Comparison of ENCODE assay signal across 8 cellular contexts in the genomic region with DNA sequence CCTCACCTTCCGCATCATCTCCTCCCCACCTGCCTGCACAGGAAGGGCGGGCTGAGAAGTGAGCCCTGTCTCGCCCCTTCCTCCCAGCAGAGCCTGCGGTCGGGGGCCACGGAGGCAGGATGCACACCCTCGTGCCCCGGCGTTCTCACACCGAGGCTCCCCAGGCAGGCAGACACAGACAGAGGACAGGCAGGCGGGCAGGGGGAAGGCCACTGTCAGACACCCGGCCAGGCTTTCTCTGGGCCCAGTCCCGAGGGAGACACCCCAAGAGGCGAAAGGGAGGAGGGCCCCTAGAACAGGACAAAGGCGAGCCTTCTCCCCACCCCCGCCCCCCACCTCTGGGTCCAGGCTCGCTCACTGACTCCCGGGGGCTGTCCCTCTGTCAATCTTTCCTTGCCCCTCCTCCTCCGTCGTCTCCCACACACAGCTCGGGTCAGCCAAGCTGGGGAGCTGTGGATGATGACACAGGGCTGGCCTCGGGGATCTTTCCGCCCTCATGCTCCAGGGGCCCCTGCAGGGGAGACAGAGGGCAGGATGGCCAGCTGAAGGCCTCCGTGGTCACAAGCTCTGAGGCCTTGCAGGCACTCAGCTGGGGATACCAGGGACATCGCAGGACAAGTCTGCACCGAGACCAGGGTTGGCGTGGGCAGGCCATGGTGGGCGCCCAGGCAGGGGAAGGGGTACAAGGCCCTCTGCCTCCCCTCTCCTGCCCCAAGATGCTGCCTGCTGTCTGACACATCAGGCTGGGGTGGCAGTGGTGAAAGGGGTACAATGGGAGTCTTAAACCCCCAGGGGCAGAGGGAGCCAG. TPM values are rescaled to one million over a fixed set of nuclear protein-coding genes. Genes with fewer than 3 reads are reported as not detected.
DNase-seq lines count a peak whose midpoint lies in the region; ATAC-seq and TF ChIP-seq lines count a peak whose summit lies in the region.

No MANE protein-coding gene starts in this region.

- TF ChIP-seq CTCF in CD4-positive, alpha-beta T cell (IDR thresholded peaks at IDR 0.05) = no peak
- TF ChIP-seq CTCF in OCI-LY7 (conservative IDR thresholded peaks at IDR 0.05; ENCODE audit: low read length) = no peak

- H3K4me3 ChIP-seq in OCI-LY7 (ENCODE audit: low read depth, low read length, poor library complexity, severe bottlenecking) = peak overlapping the region; percentile 7
- no peak overlapping the region for H3K4me3 ChIP-seq in muscle layer of duodenum (ENCODE audit: low read depth in 1 of 2, low read length in 2 of 2)

- peak overlapping the region; percentile 68 for H2AFZ ChIP-seq in OCI-LY7 (ENCODE audit: low read length)

- intact Hi-C loops in CD4-positive, alpha-beta T cell (cut with DNase I, micrococcal nuclease) = loop anchor here (1.0 to 10.0 kb wide), 8 partner anchors 25 to 563 kb away; a partner anchor contains a TSS
- intact Hi-C loops in OCI-LY7 (cut with micrococcal nuclease; ENCODE audit: unreplicated experiment) (no loop called here), posterior vena cava (cut with DNase I) (no loop called here)

- peak overlapping the region; percentile 83 for H3K27ac ChIP-seq in CD4-positive, alpha-beta T cell (ENCODE audit: low read depth, low read length)
- H3K27ac ChIP-seq in OCI-LY7 (ENCODE audit: low read depth, low read length, poor library complexity, severe bottlenecking) = no peak overlapping the region
- peak overlapping the region; percentile 20 for H3K27ac ChIP-seq in muscle layer of duodenum (ENCODE audit: low read length)

- no peaks in the 10 kb centered on the region for H3K9me3 Mint-ChIP-seq in CD4-positive, alpha-beta T cell
- H3K9me3 Mint-ChIP-seq in activated naive CD8-positive, alpha-beta T cell treated with anti-CD3 and anti-CD28 coated beads for 36 hours = no peaks in the 10 kb centered on the region
- H3K9me3 Mint-ChIP-seq in stimulated activated memory B cell treated with anti-CD40 and anti-IgM and Interleukin-4, amounts not matched to agents 10 μg/mL and 1 μg/mL and 100 μg/mL, for 72 hours = no peaks in the 10 kb centered on the region

- no peaks in the 10 kb centered on the region for H4K20me1 ChIP-seq in OCI-LY7 (ENCODE audit: insufficient read depth, low read length)

- H3K4me1 Mint-ChIP-seq in CD4-positive, alpha-beta T cell (ENCODE audit: low read depth) = peaks cover 86% of the 10 kb centered on the region
- H3K4me1 Mint-ChIP-seq in activated naive CD8-positive, alpha-beta T cell treated with anti-CD3 and anti-CD28 coated beads for 36 hours = peaks cover 74% of the 10 kb centered on the region
- H3K4me1 Mint-ChIP-seq in stimulated activated memory B cell treated with anti-CD40 and anti-IgM and Interleukin-4, amounts not matched to agents 10 μg/mL and 1 μg/mL and 100 μg/mL, for 72 hours = peaks cover 96% of the 10 kb centered on the region

- no peaks in the 10 kb centered on the region for H3K9me2 ChIP-seq in OCI-LY7 (ENCODE audit: insufficient read depth, low read length)

- no TSS peak for BruUV-seq in OCI-LY7 (replicated peaks; lab: Mats Ljungman, UMichigan)

- H3K27me3 ChIP-seq in CD4-positive, alpha-beta T cell (ENCODE audit: control insufficient read depth, insufficient read depth, low read length) = no peaks in the 10 kb centered on the region
- H3K27me3 ChIP-seq in muscle layer of duodenum (ENCODE audit: low read depth, low read length) = no peaks in the 10 kb centered on the region

- H3K9me3 ChIP-seq in CD4-positive, alpha-beta T cell (ENCODE audit: control insufficient read depth, low read length) = no peaks in the 10 kb centered on the region
- H3K9me3 ChIP-seq in OCI-LY7 (ENCODE audit: low read length) = no peaks in the 10 kb centered on the region
- H3K9me3 ChIP-seq in muscle layer of duodenum (ENCODE audit: control insufficient read depth in 1 of 2, low read length in 2 of 2) = no peaks in the 10 kb centered on the region

- peak; percentile 69 to 82 (median 80) for DNase-seq in CD4-positive, alpha-beta T cell
- DNase-seq in OCI-LY7 (ENCODE audit: low spot score) = peak; percentile 63
- DNase-seq in activated naive CD8-positive, alpha-beta T cell treated with anti-CD3 and anti-CD28 coated beads for 36 hours = peak; percentile 87
- DNase-seq in NCI-H1105 treated with DMSO at 0.1 percent for 48 hours (lab: John Stamatoyannopoulos, UW) = no peak
- no peak for DNase-seq in posterior vena cava (ENCODE audit: low spot score)

- no peaks in the 10 kb centered on the region for H3K79me2 ChIP-seq in OCI-LY7 (ENCODE audit: insufficient read depth, low read depth, low read length)

- H3K27me3 Mint-ChIP-seq in CD4-positive, alpha-beta T cell = no peaks in the 10 kb centered on the region
- no peaks in the 10 kb centered on the region for H3K27me3 Mint-ChIP-seq in activated naive CD8-positive, alpha-beta T cell treated with anti-CD3 and anti-CD28 coated beads for 36 hours
- H3K27me3 Mint-ChIP-seq in stimulated activated memory B cell treated with anti-CD40 and anti-IgM and Interleukin-4, amounts not matched to agents 10 μg/mL and 1 μg/mL and 100 μg/mL, for 72 hours = no peaks in the 10 kb centered on the region

- H3K36me3 ChIP-seq in OCI-LY7 (ENCODE audit: insufficient read depth, low read length) (no peaks in the 10 kb centered on the region), muscle layer of duodenum (ENCODE audit: control insufficient read depth in 1 of 2, insufficient read depth in 2 of 2, low read length in 2 of 2) (no peaks in the 10 kb centered on the region)

- peak overlapping the region; percentile 95 for H3K4me3 Mint-ChIP-seq in CD4-positive, alpha-beta T cell
- peak overlapping the region; percentile 90 for H3K4me3 Mint-ChIP-seq in activated naive CD8-positive, alpha-beta T cell treated with anti-CD3 and anti-CD28 coated beads for 36 hours
- peak overlapping the region; percentile 87 for H3K4me3 Mint-ChIP-seq in stimulated activated memory B cell treated with anti-CD40 and anti-IgM and Interleukin-4, amounts not matched to agents 10 μg/mL and 1 μg/mL and 100 μg/mL, for 72 hours

- POLR2A ChIA-PET in CD4-positive, alpha-beta T cell (lab: Charles Lee) = interaction anchor here (0.8 to 2.5 kb wide), 8 partner anchors 8 to 620 kb away, joined by 3 to 20 read pairs (median 8); a partner anchor contains a TSS
- POLR2A ChIA-PET in OCI-LY7 (lab: Charles Lee) = interaction anchor here (0.6 kb wide), 1 partner anchor 480 kb away, joined by 4 read pairs; no protein-coding TSS in a partner anchor

- H3K27ac Mint-ChIP-seq in CD4-positive, alpha-beta T cell = peak overlapping the region; percentile 99
- H3K27ac Mint-ChIP-seq in activated naive CD8-positive, alpha-beta T cell treated with anti-CD3 and anti-CD28 coated beads for 36 hours = peak overlapping the region; percentile 95
- peak overlapping the region; percentile 89 for H3K27ac Mint-ChIP-seq in stimulated activated memory B cell treated with anti-CD40 and anti-IgM and Interleukin-4, amounts not matched to agents 10 μg/mL and 1 μg/mL and 100 μg/mL, for 72 hours

- H3K4me1 ChIP-seq in OCI-LY7 (ENCODE audit: insufficient read depth, low read length, poor library complexity, severe bottlenecking) (peaks cover 19% of the 10 kb centered on the region), muscle layer of duodenum (ENCODE audit: control insufficient read depth in 1 of 2, insufficient read depth in 2 of 2, low read length in 2 of 2) (peaks cover 31 to 51% of the 10 kb centered on the region in 2 donors)

- CTCF ChIA-PET in CD4-positive, alpha-beta T cell (lab: Charles Lee) = no interaction called here
- CTCF ChIA-PET in OCI-LY7 (lab: Charles Lee; ENCODE audit: unreplicated experiment) = interaction anchor here (0.6 to 1.0 kb wide), 2 partner anchors 9 kb away, joined by 3 to 5 read pairs; no protein-coding TSS in a partner anchor

- peak overlapping the region; percentile 21 for H3K4me2 ChIP-seq in OCI-LY7 (ENCODE audit: low read length)

- H3K36me3 Mint-ChIP-seq in CD4-positive, alpha-beta T cell (ENCODE audit: low read depth) = peaks cover 11% of the 10 kb centered on the region
- H3K36me3 Mint-ChIP-seq in activated naive CD8-positive, alpha-beta T cell treated with anti-CD3 and anti-CD28 coated beads for 36 hours = peaks cover 3% of the 10 kb centered on the region
- H3K36me3 Mint-ChIP-seq in stimulated activated memory B cell treated with anti-CD40 and anti-IgM and Interleukin-4, amounts not matched to agents 10 μg/mL and 1 μg/mL and 100 μg/mL, for 72 hours = no peaks in the 10 kb centered on the region

- peak; percentile 73 for ATAC-seq in CD4-positive, alpha-beta T cell (ENCODE audit: poor library complexity)
- peak; percentile 51 for ATAC-seq in GM21526 (IDR thresholded peaks at IDR 0.05; ENCODE audit: low FRiP score, unreplicated experiment)
- peak; percentile 79 for ATAC-seq in stimulated activated memory B cell treated with anti-CD40 and anti-IgM and Interleukin-4, amounts not matched to agents 10 μg/mL and 1 μg/mL and 100 μg/mL, for 72 hours

RNA-seq across cellular contexts. Expression of a gene that starts 24.9 kb away (rescaled TPM):
- 100 to 1,000 TPM in 1 of 2 experiments, 10 to 100 TPM in 1; 98.8 to 104 TPM for total RNA-seq in CD4-positive, alpha-beta T cell
- total RNA-seq in OCI-LY7 (2014; rRNA removed; shearing (Covaris generic)) = 1.5 and 3.0 TPM in 2 replicates
- total RNA-seq in OCI-LY7 (2022) (9.8 and 14.1 TPM in 2 replicates), posterior vena cava (10 to 100 TPM; 49.2 to 84.8 TPM)
- total RNA-seq in activated naive CD8-positive, alpha-beta T cell treated with anti-CD3 and anti-CD28 coated beads for 36 hours = 100 to 1,000 TPM in 1 of 2 experiments, 10 to 100 TPM in 1; 98.8 to 101 TPM

Comparison
In these comparisons a context has a peak if more than half of its experiments do, and no peak if none do; other contexts are left out.
1. DNase-seq: peak in CD4-positive, alpha-beta T cell (10 of 10), OCI-LY7 (single experiment) and activated naive CD8-positive, alpha-beta T cell treated with anti-CD3 and anti-CD28 coated beads for 36 hours (single experiment); none in NCI-H1105 treated with DMSO at 0.1 percent for 48 hours (single experiment) and posterior vena cava (single experiment).
2. intact Hi-C loops: an anchor here in CD4-positive, alpha-beta T cell (1.0 to 10.0 kb wide); none called in OCI-LY7 and posterior vena cava.
3. Peak in every context shown above with its lines, with median percentiles within 50 percentile points of each other: ATAC-seq, H3K27ac Mint-ChIP-seq and H3K4me3 Mint-ChIP-seq.